In the genomic region with DNA sequence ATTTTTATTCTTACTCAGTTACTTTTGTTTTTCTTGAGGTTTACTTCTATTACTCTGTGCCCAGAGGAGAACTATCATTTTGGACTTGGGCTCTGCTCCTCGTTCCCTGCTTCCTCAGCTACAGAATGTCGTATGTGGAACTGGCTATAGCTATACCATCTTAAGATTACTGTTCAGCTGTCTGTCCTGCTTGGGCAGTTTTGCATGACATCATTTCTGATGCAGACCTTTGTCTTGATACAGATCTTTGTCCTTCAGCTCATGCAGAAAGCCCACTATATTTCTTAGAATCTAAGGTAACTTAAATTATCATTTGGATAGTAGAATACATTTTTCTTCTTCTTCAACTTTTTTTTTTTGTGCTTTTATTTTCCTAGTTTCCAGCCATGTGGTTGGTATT, we compare ENCODE assay signal across 7 cellular contexts. TPM values are rescaled to one million over a fixed set of nuclear protein-coding genes. Genes with fewer than 3 reads are reported as not detected.
"Had no signal": no experiment of that assay in that cellular context is flagged by ENCODE, and none has a peak within 500 bp of the region (broad histone marks: within the 10 kb centered on the region; RNA-seq: fewer than 3 reads in every experiment).

No MANE protein-coding gene starts in this region.

- H3K27ac Mint-ChIP-seq: IgD-negative memory B cell had no signal

- H3K36me3 ChIP-seq: HAP-1 had no signal

- H3K4me3 Mint-ChIP-seq: IgD-negative memory B cell had no signal

- H3K9me3 ChIP-seq: HAP-1 had no signal

- FAIRE-seq: HTR-8/SVneo had no signal

- DNase-seq: GOT3, H7, KG1 had no signal

- H3K4me1 ChIP-seq: HAP-1 had no signal

- H3K4me3 ChIP-seq: HAP-1 had no signal

- ATAC-seq: HCT116 had no signal

RNA-seq across cellular contexts. Expression of gene C1GALT1C1L, which starts 13.8 kb away (rescaled TPM):
- total RNA-seq: H7 had no signal
- polyA plus RNA-seq: IgD-negative memory B cell had no signal
